In the genomic region with DNA sequence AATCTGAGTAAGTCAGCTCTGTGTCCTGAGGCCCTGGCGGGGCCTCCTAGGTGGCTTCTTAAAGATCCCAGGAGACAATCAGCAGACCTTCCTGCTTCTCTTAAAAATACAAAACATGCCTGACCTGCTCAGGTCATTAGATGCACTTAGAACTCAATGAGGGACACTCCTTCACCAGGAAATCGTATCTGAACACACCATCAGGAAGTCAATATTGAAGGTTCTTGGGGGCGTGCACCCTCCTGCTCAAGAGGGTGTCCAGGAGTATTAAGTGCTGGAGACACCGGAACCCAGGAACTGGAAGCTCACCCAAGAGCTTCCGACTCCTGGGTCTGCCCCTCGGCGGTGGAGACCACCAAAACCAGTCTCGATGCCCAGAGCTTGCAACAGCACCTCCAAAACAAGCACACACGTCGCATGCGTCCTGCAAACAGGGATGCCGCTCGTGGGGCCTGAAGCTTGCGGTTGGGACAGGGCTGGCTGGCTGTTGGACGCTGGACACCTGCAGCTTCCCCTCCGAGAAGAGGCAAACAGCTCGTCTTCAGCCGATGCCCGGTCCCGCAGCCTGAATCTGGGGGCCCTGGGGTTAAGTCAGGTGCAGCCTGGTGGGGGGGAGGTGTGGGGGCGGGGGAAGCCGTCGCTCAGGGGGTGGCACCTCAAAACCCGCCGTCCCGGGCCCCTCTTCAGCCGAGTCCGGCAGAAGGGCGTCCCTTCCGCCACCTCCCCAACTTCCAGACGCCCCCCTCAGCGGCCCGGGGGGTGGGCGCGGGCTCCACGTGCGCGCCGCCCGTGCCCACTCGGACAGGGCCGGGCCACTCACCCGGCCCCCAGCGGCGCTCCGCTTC, we compare ENCODE assay signal across 8 cellular contexts. TPM values are rescaled to one million over a fixed set of nuclear protein-coding genes. Genes with fewer than 3 reads are reported as not detected.
A peak's percentile ranks its signal among the peaks of the same experiment; 100 is the strongest.
DNase-seq lines count a peak whose midpoint lies in the region; ATAC-seq, FAIRE-seq and TF ChIP-seq lines count a peak whose summit lies in the region.

No MANE protein-coding gene starts in this region.

- H3K4me2 ChIP-seq in HepG2 (ENCODE audit: low read depth, low read length) = peak overlapping the region; percentile 89

- CTCF ChIA-PET in HepG2 (lab: Yijun Ruan, JAX; ENCODE audit: low intra/inter-chr PET ratio, low total read pairs) = no interaction called here

- H3K4me3 ChIP-seq in adipocyte (ENCODE audit: low read length) = peak overlapping the region; percentile 57
- H3K4me3 ChIP-seq in HepG2 (replicated peaks in 1 of 3; ENCODE audit: insufficient read depth in 1 of 3, low read depth in 2 of 3, low read length in 3 of 3) = peak overlapping the region; percentile 85 to 93 (median 88)
- peak overlapping the region; percentile 29 to 76 (median 68) for H3K4me3 ChIP-seq in transverse colon

- H3K27ac ChIP-seq in 22Rv1 (peak overlapping the region; percentile 85), HepG2 (ENCODE audit: extremely low read length, insufficient read depth, low read length) (peak overlapping the region; percentile 75), transverse colon (peak overlapping the region; percentile 84 to 92 (median 90))

- TF ChIP-seq RAD21 in HepG2 (CRISPR knock-in tag; IDR thresholded peaks at IDR 0.05) = no peak

- in situ Hi-C loops in HepG2 (cut with HindIII; ENCODE audit: extremely low pct_ligation_motif_present, low pct_unique_long_range_greater_than_20kb) = no loop called here
- in situ Hi-C loops in transverse colon (cut with MboI; ENCODE audit: low pct_ligation_motif_present in 1 of 4, low pct_unique_long_range_greater_than_20kb in 1 of 4, low sequenced_read_pairs in 3 of 4) = no loop called here

- DNase-seq in GM12891 (ENCODE audit: insufficient read length, low spot score) (peak; percentile 47), adipocyte (ENCODE audit: low read depth) (no peak), HepG2 (ENCODE audit: low spot score) (peak; percentile 28), transverse colon (peak; percentile 52)
- no peak for DNase-seq in activated naive CD4-positive, alpha-beta T cell treated with anti-CD3 and anti-CD28 coated beads, Interleukin-2, amount 50 U/mL, for 16 hours
- no peak for DNase-seq in stimulated activated naive CD4-positive, alpha-beta T cell (lab: John Stamatoyannopoulos, UW)

- H3K27me3 ChIP-seq in adipocyte (replicated peaks; ENCODE audit: control insufficient read depth, insufficient read depth, low read length) (peaks cover 13% of the 10 kb centered on the region), HepG2 (ENCODE audit: control insufficient read depth in 1 of 2, insufficient read depth in 2 of 2, low read length in 2 of 2) (peaks cover 0 to 3% of the 10 kb centered on the region in 2 experiments; a peak in 1 of 5 replicates), transverse colon (peaks cover 22% of the 10 kb centered on the region)

- peaks cover 11% of the 10 kb centered on the region; the same call in 1 of the 2 replicates for H4K20me1 ChIP-seq in HepG2 (ENCODE audit: insufficient read depth, low read length)

- BruUV-seq in HepG2 (replicated peaks; lab: Mats Ljungman, UMichigan) = no TSS peak

- peaks cover 17% of the 10 kb centered on the region for H3K4me1 ChIP-seq in adipocyte (ENCODE audit: control insufficient read depth, insufficient read depth, low read length)
- H3K4me1 ChIP-seq in HepG2 (ENCODE audit: insufficient read depth, low read length) = peaks cover 85% of the 10 kb centered on the region
- H3K4me1 ChIP-seq in transverse colon = peaks cover 0 to 53% (median 17%) of the 10 kb centered on the region in 4 donors

- TF ChIP-seq CTCF in 22Rv1 (IDR thresholded peaks at IDR 0.05) = no peak
- no peak for TF ChIP-seq CTCF in HepG2 (CRISPR knock-in tag; IDR thresholded peaks at IDR 0.05)
- TF ChIP-seq CTCF in transverse colon (IDR thresholded peaks at IDR 0.05) = no peak

- H2AFZ ChIP-seq in HepG2 (ENCODE audit: low read length) = no peak overlapping the region

- H3K79me2 ChIP-seq in HepG2 (ENCODE audit: insufficient read depth, low read length) = peaks cover 52% of the 10 kb centered on the region

- intact Hi-C loops in HepG2 (cut with micrococcal nuclease; ENCODE audit: unreplicated experiment) (no loop called here), transverse colon (cut with DNase I; ENCODE audit: low total_unique reads) (no loop called here)

- POLR2A ChIA-PET in HepG2 (lab: Yijun Ruan, JAX) = interaction anchor here (1.9 to 5.4 kb wide), 5 partner anchors 11 to 87 kb away, joined by 3 to 85 read pairs (median 17); no protein-coding TSS in a partner anchor

- WGBS in HepG2 (ENCODE audit: low lambda C conversion rate) = 2% methylated on average over 14 of the region's 46 CpGs
- 8% methylated on average over 40 of the region's 46 CpGs; no CpG with 5 or more reads in 1 of the 2 donors for WGBS in transverse colon (ENCODE audit: low coverage in 1 of 2), 2 donors

- H3K9me3 ChIP-seq in adipocyte (ENCODE audit: control insufficient read depth, low read length) = peaks cover 7% of the 10 kb centered on the region
- no peaks in the 10 kb centered on the region for H3K9me3 ChIP-seq in HepG2 (ENCODE audit: low read length)
- no peaks in the 10 kb centered on the region for H3K9me3 ChIP-seq in transverse colon

- TF ChIP-seq EP300 in HepG2 (IDR thresholded peaks at IDR 0.05; ENCODE audit: low read depth in 2 of 2, low read length in 2 of 2) = no peak
- TF ChIP-seq EP300 in HepG2 (CRISPR knock-in tag; IDR thresholded peaks at IDR 0.05; ENCODE audit: borderline replicate concordance) = no peak
- TF ChIP-seq EP300 in transverse colon (IDR thresholded peaks at IDR 0.05; ENCODE audit: low read depth) = no peak

- FAIRE-seq in GM12891 (lab: Jason Lieb, UNC) = peak; percentile 58
- peak; percentile 65 for FAIRE-seq in HepG2 (lab: Jason Lieb, UNC)

- H3K9ac ChIP-seq in adipocyte (ENCODE audit: low read length) (no peak overlapping the region), HepG2 (ENCODE audit: insufficient read depth, low read depth, low read length) (peak overlapping the region; percentile 89)

- H3K36me3 ChIP-seq in adipocyte (ENCODE audit: control insufficient read depth, insufficient read depth, low read length, severe bottlenecking) (no peaks in the 10 kb centered on the region), HepG2 (replicated peaks in 1 of 2; ENCODE audit: control insufficient read depth in 1 of 2, insufficient read depth in 2 of 2, low read length in 2 of 2) (no peaks in the 10 kb centered on the region; a peak in 1 of 5 replicates), transverse colon (no peaks in the 10 kb centered on the region)

- peak; percentile 37 for ATAC-seq in HG03196 (IDR thresholded peaks at IDR 0.05; ENCODE audit: unreplicated experiment)
- peak; percentile 7; the same call in 1 of the 3 replicates for ATAC-seq in HepG2

- no peak for TF ChIP-seq POLR2A in GM12891 (IDR thresholded peaks at IDR 0.05; ENCODE audit: low read depth, low read length)
- peak; percentile 20 to 45; a peak in 2 of 4 replicates for TF ChIP-seq POLR2A in HepG2 (IDR thresholded peaks at IDR 0.05; ENCODE audit: insufficient read depth in 1 of 2, low read depth in 2 of 2, low read length in 2 of 2)
- TF ChIP-seq POLR2A in transverse colon (IDR thresholded peaks at IDR 0.05) = peak; percentile 65

TF ChIP-seq in GM12891, 5 proteins besides CTCF, POLR2A, EP300 and RAD21:
- no peak for TF ChIP-seq POU2F2 (IDR thresholded peaks at IDR 0.05; ENCODE audit: low read depth, low read length)
- TF ChIP-seq PAX5 (IDR thresholded peaks at IDR 0.05; ENCODE audit: insufficient read depth, low read length, severe bottlenecking) = no peak
- no peak for TF ChIP-seq TAF1 (IDR thresholded peaks at IDR 0.05; ENCODE audit: low read depth, low read length)
- no peak for TF ChIP-seq SPI1 (IDR thresholded peaks at IDR 0.05; ENCODE audit: low read depth, low read length)
- TF ChIP-seq POLR2AphosphoS5 (IDR thresholded peaks at IDR 0.05; ENCODE audit: low read depth, low read length) = no peak

TF ChIP-seq in HepG2, 621 proteins besides CTCF, POLR2A, EP300 and RAD21 (continues in another document):
- TF ChIP-seq HES4 (CRISPR knock-in tag; IDR thresholded peaks at IDR 0.05; ENCODE audit: borderline replicate concordance) (no peak), TSC22D2 (CRISPR knock-in tag; IDR thresholded peaks at IDR 0.05; ENCODE audit: borderline replicate concordance) (no peak)
- TF ChIP-seq, protein P1, sequence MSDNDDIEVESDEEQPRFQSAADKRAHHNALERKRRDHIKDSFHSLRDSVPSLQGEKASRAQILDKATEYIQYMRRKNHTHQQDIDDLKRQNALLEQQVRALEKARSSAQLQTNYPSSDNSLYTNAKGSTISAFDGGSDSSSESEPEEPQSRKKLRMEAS (IDR thresholded peaks at IDR 0.05) = no peak; the same call in 1 of the 2 replicates

RNA-seq across cellular contexts. Expression of a gene that starts 0.7 kb away (rescaled TPM):
- polyA plus RNA-seq in GM12891 (2012; ENCODE audit: low read depth, missing spikeins) = 1.8 TPM
- 14.2 and 23.4 TPM in 2 replicates for total RNA-seq in HepG2 (2016; rRNA removed; fragmentation: Illumina TruSeq; extraction: Trizol)
- total RNA-seq in HepG2 (2016; cell fraction: cytosol; rRNA removed; fragmentation: Illumina TruSeq; extraction: Trizol; ENCODE audit: low read depth) = 38.2 and 53.3 TPM in 2 replicates
- total RNA-seq in HepG2 (2016; cell fraction: insoluble cytoplasmic fraction; rRNA removed; fragmentation: Illumina TruSeq; extraction: Trizol) = 13.2 and 22.4 TPM in 2 replicates
- total RNA-seq in HepG2 (2016; cell fraction: membrane; rRNA removed; fragmentation: Illumina TruSeq; extraction: Trizol) = 12.4 and 13.4 TPM in 2 replicates
- total RNA-seq in HepG2 (2016; cell fraction: nucleus; rRNA removed; fragmentation: Illumina TruSeq; extraction: Trizol) = 71.0 and 73.9 TPM in 2 replicates
- 17.1 and 22.1 TPM in 2 replicates for polyA plus RNA-seq in HepG2 (2011; rRNA removed)
- 5.9 and 10.7 TPM in 2 replicates for polyA plus RNA-seq in HepG2 (2011; cell fraction: cytosol; rRNA removed)
- 46.0 and 51.6 TPM in 2 replicates for polyA plus RNA-seq in HepG2 (2011; cell fraction: nucleus; rRNA removed)
- polyA plus RNA-seq in HepG2 (2012) = 17.5 and 19.8 TPM in 2 replicates
- 0.33 and 0.40 TPM in 2 replicates for polyA plus RNA-seq in HepG2 (2016; cell fraction: cytosol; fragmentation: Illumina TruSeq; extraction: Trizol; ENCODE audit: low read depth)
- 6.6 and 6.7 TPM in 2 replicates for polyA plus RNA-seq in HepG2 (2016; cell fraction: insoluble cytoplasmic fraction; fragmentation: Illumina TruSeq; extraction: Trizol; ENCODE audit: low read depth)
- polyA plus RNA-seq in HepG2 (2016; cell fraction: membrane; fragmentation: Illumina TruSeq; extraction: Trizol; ENCODE audit: low read depth) = 1.1 and 1.5 TPM in 2 replicates
- 16.3 and 19.9 TPM in 2 replicates for polyA plus RNA-seq in HepG2 (2016; cell fraction: nucleus; fragmentation: Illumina TruSeq; extraction: Trizol; ENCODE audit: insufficient read depth, low read depth)
- polyA minus RNA-seq in HepG2 (2011; rRNA and poly(A)+ RNA removed; ENCODE audit: low replicate concordance) = 0.12 and 96.5 TPM in 2 replicates
- 28.1 and 39.1 TPM in 2 replicates for polyA minus RNA-seq in HepG2 (2011; cell fraction: cytosol; rRNA and poly(A)+ RNA removed)
- 471 and 523 TPM in 2 replicates for polyA minus RNA-seq in HepG2 (2011; cell fraction: nucleus; rRNA and poly(A)+ RNA removed)
- 100 to 1,000 TPM in 2 of 4 donors, 10 to 100 TPM in 2; 82.3 to 112 (median 100) TPM for total RNA-seq in transverse colon

Comparison
In these comparisons a context has a peak if more than half of its experiments do, and no peak if none do; other contexts are left out.
1. DNase-seq: peak in GM12891 (single experiment), HepG2 (single experiment) and transverse colon (single experiment); none in adipocyte (single experiment), activated naive CD4-positive, alpha-beta T cell treated with anti-CD3 and anti-CD28 coated beads, Interleukin-2, amount 50 U/mL, for 16 hours (single experiment) and stimulated activated naive CD4-positive, alpha-beta T cell (0 of 6).
2. Peak in every context shown above with its lines, with median percentiles within 50 percentile points of each other: H3K27ac ChIP-seq and H3K4me3 ChIP-seq.